In genomic region chr14:99674776-99675175, GRCh38 we compare ENCODE assay signal across 27 cellular contexts. TPM values are rescaled to one million over a fixed set of nuclear protein-coding genes. Genes with fewer than 3 reads are reported as not detected.
"Had no signal": no experiment of that assay in that cellular context is flagged by ENCODE, and none has a peak within 500 bp of the region (broad histone marks: within the 10 kb centered on the region; RNA-seq: fewer than 3 reads in every experiment).

No MANE protein-coding gene starts in this region.

- FAIRE-seq: endothelial cell of umbilical vein, islet of Langerhans had no signal

- H3K4me3 ChIP-seq: coronary artery, esophagus muscularis mucosa, gastroesophageal sphincter, heart left ventricle, left ventricle myocardium inferior, lower lobe of right lung, prostate gland, right atrium auricular region, sigmoid colon, suprapubic skin, transverse colon, upper lobe of right lung, uterus had no signal

- H3K27me3 ChIP-seq: right atrium auricular region, sigmoid colon, transverse colon, upper lobe of right lung, uterus had no signal

- H3K9me3 ChIP-seq: prostate gland, suprapubic skin, transverse colon, upper lobe of right lung had no signal

- ATAC-seq: foreskin keratinocyte, gastroesophageal sphincter, heart left ventricle, left colon, lower lobe of right lung, natural killer cell, upper lobe of right lung had no signal

- H3K9me3 Mint-ChIP-seq: natural killer cell had no signal

- H3K27ac ChIP-seq: coronary artery, esophagus muscularis mucosa, foreskin keratinocyte, gastroesophageal sphincter, heart left ventricle, left ventricle myocardium inferior, lower lobe of right lung, parathyroid adenoma, prostate gland, right atrium auricular region, sigmoid colon, suprapubic skin, transverse colon, upper lobe of right lung, uterus had no signal

- H3K4me3 Mint-ChIP-seq: natural killer cell; stimulated activated naive CD8-positive, alpha-beta T cell treated with anti-CD3 and anti-CD28 coated beads, Interleukin-15, amount 100 ng/mL, for 72 hours had no signal

- H3K79me2 ChIP-seq: parathyroid adenoma had no signal

- H3K27ac Mint-ChIP-seq: natural killer cell; stimulated activated naive CD8-positive, alpha-beta T cell treated with anti-CD3 and anti-CD28 coated beads, Interleukin-15, amount 100 ng/mL, for 72 hours had no signal

- H3K9ac ChIP-seq: parathyroid adenoma had no signal

- H3K36me3 ChIP-seq: gastroesophageal sphincter, left ventricle myocardium inferior, lower lobe of right lung, prostate gland, right atrium auricular region, sigmoid colon, suprapubic skin, transverse colon, upper lobe of right lung, uterus had no signal

- DNase-seq: dermis blood vessel endothelial cell; effector memory CD4-positive, alpha-beta T cell; foreskin keratinocyte; heart left ventricle; hippocampal formation; kidney glomerular epithelial cell; left colon; left ventricle myocardium inferior; lower lobe of right lung; natural killer cell; stimulated activated CD4-positive, alpha-beta T cell treated with anti-CD3 and anti-CD28 coated beads, Interleukin-4, amount 100 ng/mL, for 4 hours; stimulated activated naive CD4-positive, alpha-beta T cell; stimulated activated naive CD8-positive, alpha-beta T cell treated with anti-CD3 and anti-CD28 coated beads, Interleukin-15, amount 100 ng/mL, for 72 hours; transverse colon; upper lobe of right lung; uterus had no signal

- H3K36me3 Mint-ChIP-seq: natural killer cell had no signal

- H3K4me1 ChIP-seq: foreskin keratinocyte, lower lobe of right lung, parathyroid adenoma, prostate gland, suprapubic skin, upper lobe of right lung, uterus had no signal

RNA-seq across cellular contexts. Expression of gene HHIPL1, which starts 29.8 kb away (rescaled TPM):
- total RNA-seq: mononuclear cell, natural killer cell had no signal
